Comparison of ENCODE assay signal across 18 cellular contexts in genomic region chr12:12699345-12699744, GRCh38. TPM values are rescaled to one million over a fixed set of nuclear protein-coding genes. Genes with fewer than 3 reads are reported as not detected.
"Had no signal": no experiment of that assay in that cellular context is flagged by ENCODE, and none has a peak within 500 bp of the region (broad histone marks: within the 10 kb centered on the region; RNA-seq: fewer than 3 reads in every experiment).

No MANE protein-coding gene starts in this region.

- H3K36me3 ChIP-seq: heart left ventricle, spleen, stomach had no signal

- H3K27ac ChIP-seq: heart left ventricle, psoas muscle, stomach had no signal

- H3K9me3 ChIP-seq: heart left ventricle, psoas muscle, spleen, stomach had no signal

- FAIRE-seq: TTC549, urothelium cell line had no signal

- H3K27me3 Mint-ChIP-seq: activated B cell treated with CpG ODN at 0.5 μM for 24 hours; activated CD8-positive, alpha-beta T cell treated with anti-CD3 and anti-CD28 coated beads for 36 hours; natural killer cell treated with Interleukin-12 subunit alpha and Interleukin-12 subunit beta and Interleukin-15 and Interleukin-18, amount 100 ng/mL, for 72 hours had no signal

- H3K9me3 Mint-ChIP-seq: activated B cell treated with CpG ODN at 0.5 μM for 24 hours; activated CD8-positive, alpha-beta T cell treated with anti-CD3 and anti-CD28 coated beads for 36 hours; natural killer cell treated with Interleukin-12 subunit alpha and Interleukin-12 subunit beta and Interleukin-15 and Interleukin-18, amount 100 ng/mL, for 72 hours had no signal

- H3K27me3 ChIP-seq: heart left ventricle, spleen, stomach had no signal

- H3K4me3 ChIP-seq: heart left ventricle, psoas muscle, spleen, stomach had no signal

- H3K4me3 Mint-ChIP-seq: activated B cell treated with CpG ODN at 0.5 μM for 24 hours; activated CD8-positive, alpha-beta T cell treated with anti-CD3 and anti-CD28 coated beads for 36 hours; natural killer cell treated with Interleukin-12 subunit alpha and Interleukin-12 subunit beta and Interleukin-15 and Interleukin-18, amount 100 ng/mL, for 72 hours had no signal

- DNase-seq: activated B cell treated with CpG ODN at 0.5 μM for 24 hours; activated CD8-positive, alpha-beta T cell treated with anti-CD3 and anti-CD28 coated beads for 36 hours; activated effector memory CD4-positive, alpha-beta T cell treated with Interleukin-2 at 50 U/mL for 16 hours; central memory CD4-positive, alpha-beta T cell; cortex of kidney; effector CD8-positive, alpha-beta T cell; foreskin melanocyte; heart left ventricle; islet precursor cell; psoas muscle; spleen; stimulated activated CD4-positive, alpha-beta T cell treated with anti-CD3 and anti-CD28 coated beads, Interleukin-2, amount 100 ng/mL, for 24 hours; stomach had no signal

- ATAC-seq: activated CD8-positive, alpha-beta T cell treated with anti-CD3 and anti-CD28 coated beads for 36 hours; heart left ventricle; left lobe of liver; natural killer cell treated with Interleukin-12 subunit alpha and Interleukin-12 subunit beta and Interleukin-15 and Interleukin-18, amount 100 ng/mL, for 72 hours; psoas muscle; sciatic nerve had no signal

RNA-seq across cellular contexts. Expression of gene GPR19, which starts 3.4 kb away (rescaled TPM):
- total RNA-seq: activated B cell treated with CpG ODN at 0.5 μM for 24 hours, psoas muscle had no signal
